ENCODE assay signal across 8 cellular contexts in the genomic region with DNA sequence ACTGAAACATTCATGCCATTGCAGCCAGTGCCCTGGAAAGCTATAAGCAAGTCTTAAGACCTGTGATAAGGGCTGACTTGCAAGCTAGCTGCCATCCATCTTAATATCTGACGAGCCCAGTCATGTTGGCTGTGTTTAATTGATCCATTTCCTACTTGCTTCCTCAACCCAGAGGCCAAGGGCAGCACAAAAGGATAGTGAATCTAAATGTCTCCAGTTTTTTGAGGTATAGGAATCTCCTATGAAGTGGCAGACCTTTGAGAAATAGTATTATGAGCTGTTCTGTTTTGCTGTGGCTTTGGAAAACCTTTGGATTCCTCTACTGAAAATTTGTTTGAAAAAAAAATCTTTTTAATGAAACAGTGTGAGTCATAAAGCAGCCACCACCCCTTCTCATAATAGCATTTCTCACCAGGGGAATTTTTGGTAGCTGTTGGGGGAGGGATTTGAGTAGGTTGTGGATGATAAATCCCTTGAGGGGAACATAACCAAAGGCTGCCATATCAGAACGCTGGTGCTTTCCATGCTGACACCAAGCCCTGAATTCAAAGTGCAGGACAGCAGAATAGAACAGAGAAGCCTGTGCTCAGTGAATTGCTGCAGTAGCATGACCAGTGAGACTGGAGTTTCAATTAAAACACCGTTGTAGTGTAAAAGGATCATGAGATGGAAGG. TPM values are rescaled to one million over a fixed set of nuclear protein-coding genes. Genes with fewer than 3 reads are reported as not detected.
DNase-seq lines count a peak whose midpoint lies in the region; ATAC-seq and TF ChIP-seq lines count a peak whose summit lies in the region.

No MANE protein-coding gene starts in this region.

- H3K27ac ChIP-seq in Karpas-422 (ENCODE audit: low read length) (no peak overlapping the region), spleen (peak overlapping the region in 7 of 8 donors; percentile 35 to 68 (median 58))

- H3K27me3 ChIP-seq in Karpas-422 (ENCODE audit: low read length) = no peaks in the 10 kb centered on the region
- no peaks in the 10 kb centered on the region for H3K27me3 ChIP-seq in spleen (replicated peaks in 1 of 7)

- H3K4me1 ChIP-seq in Karpas-422 (ENCODE audit: low read length) = no peaks in the 10 kb centered on the region; the same call in 1 of the 2 replicates
- peaks cover 6 to 27% (median 19%) of the 10 kb centered on the region in 6 donors for H3K4me1 ChIP-seq in spleen

- WGBS in spleen, 5 donors = 26 to 51% (median 34%) methylated on average over 3 of the region's 3 CpGs

- no peak overlapping the region for H3K9ac ChIP-seq in Karpas-422 (ENCODE audit: low read length)

- no peak for TF ChIP-seq CTCF in spleen (IDR thresholded peaks at IDR 0.05 in 8 of 11, conservative IDR thresholded peaks at IDR 0.05 in 3 of 11)

- H3K36me3 ChIP-seq in Karpas-422 (ENCODE audit: insufficient read depth, low read length) = no peaks in the 10 kb centered on the region
- H3K36me3 ChIP-seq in spleen = no peaks in the 10 kb centered on the region

- H3K4me2 ChIP-seq in Karpas-422 (ENCODE audit: low read depth, low read length, poor library complexity, severe bottlenecking) = no peak overlapping the region

- H3K4me3 ChIP-seq in Karpas-422 (ENCODE audit: low read length) (no peak overlapping the region), spleen (no peak overlapping the region)

- no peaks in the 10 kb centered on the region for H3K9me2 ChIP-seq in Karpas-422 (replicated peaks; ENCODE audit: insufficient read depth, low read length)

- H3K4me1 Mint-ChIP-seq in activated T-helper 1 cell treated with anti-CD3 and anti-CD28 coated beads, Interleukin-12 subunit alpha, Interleukin-12 subunit beta, Interleukin-2, Interleukin-4 antibody, amounts not matched to agents 30 ng/mL and 10 ng/mL and 1 ng/mL, durations not matched to agents 14 hours and 24 hours and 36 hours (ENCODE audit: low read depth) = peaks cover 65% of the 10 kb centered on the region

- ATAC-seq in GM21576 (IDR thresholded peaks at IDR 0.05; ENCODE audit: unreplicated experiment) (peak; percentile 50), Right ventricle myocardium superior (ENCODE audit: poor library complexity) (peak; percentile 64)

- H3K9me3 ChIP-seq in Karpas-422 (ENCODE audit: low read length) (no peaks in the 10 kb centered on the region), spleen (no peaks in the 10 kb centered on the region)

- DNase-seq in GM03348 (ENCODE audit: low spot score) (peak; percentile 85), Karpas-422 (peak; percentile 31), Right ventricle myocardium superior (no peak), spleen (no peak), NCI-H2107 treated with DMSO at 0.1 percent for 48 hours (lab: John Stamatoyannopoulos, UW; ENCODE audit: unreplicated experiment) (no peak), DMS53 (lab: John Stamatoyannopoulos, UW) (no peak)
- peak; percentile 53 for DNase-seq in activated T-helper 1 cell treated with anti-CD3 and anti-CD28 coated beads, Interleukin-12 subunit alpha, Interleukin-12 subunit beta, Interleukin-2, Interleukin-4 antibody, amounts not matched to agents 30 ng/mL and 10 ng/mL and 1 ng/mL, durations not matched to agents 14 hours and 24 hours and 36 hours (ENCODE audit: low spot score)

- no peaks in the 10 kb centered on the region; the same call in 1 of the 2 replicates for H4K20me1 ChIP-seq in Karpas-422 (ENCODE audit: insufficient read depth, low read depth, low read length)

- intact Hi-C loops in activated T-helper 1 cell treated with anti-CD3 and anti-CD28 coated beads, Interleukin-12 subunit alpha, Interleukin-12 subunit beta, Interleukin-2, Interleukin-4 antibody, amounts not matched to agents 30 ng/mL and 10 ng/mL and 1 ng/mL, durations not matched to agents 14 hours and 24 hours and 36 hours (cut with micrococcal nuclease) = loop anchor here (1.0 to 2.0 kb wide), 9 partner anchors 11 to 137 kb away; a partner anchor contains a TSS
- intact Hi-C loops in Right ventricle myocardium superior (cut with DNase I) (no loop called here), spleen (cut with DNase I; ENCODE audit: low total_unique reads) (no loop called here)

- H2AFZ ChIP-seq in Karpas-422 (ENCODE audit: low read length) = no peak overlapping the region

- no peaks in the 10 kb centered on the region for H3K79me2 ChIP-seq in Karpas-422 (ENCODE audit: low read length)

- TF ChIP-seq POLR2A in spleen (IDR thresholded peaks at IDR 0.05) = no peak

- H3K9me3 Mint-ChIP-seq in activated T-helper 1 cell treated with anti-CD3 and anti-CD28 coated beads, Interleukin-12 subunit alpha, Interleukin-12 subunit beta, Interleukin-2, Interleukin-4 antibody, amounts not matched to agents 30 ng/mL and 10 ng/mL and 1 ng/mL, durations not matched to agents 14 hours and 24 hours and 36 hours = no peaks in the 10 kb centered on the region

- peak overlapping the region; percentile 98 for H3K27ac Mint-ChIP-seq in activated T-helper 1 cell treated with anti-CD3 and anti-CD28 coated beads, Interleukin-12 subunit alpha, Interleukin-12 subunit beta, Interleukin-2, Interleukin-4 antibody, amounts not matched to agents 30 ng/mL and 10 ng/mL and 1 ng/mL, durations not matched to agents 14 hours and 24 hours and 36 hours

- no peaks in the 10 kb centered on the region for H3K27me3 Mint-ChIP-seq in activated T-helper 1 cell treated with anti-CD3 and anti-CD28 coated beads, Interleukin-12 subunit alpha, Interleukin-12 subunit beta, Interleukin-2, Interleukin-4 antibody, amounts not matched to agents 30 ng/mL and 10 ng/mL and 1 ng/mL, durations not matched to agents 14 hours and 24 hours and 36 hours (ENCODE audit: insufficient read depth)

- H3K36me3 Mint-ChIP-seq in activated T-helper 1 cell treated with anti-CD3 and anti-CD28 coated beads, Interleukin-12 subunit alpha, Interleukin-12 subunit beta, Interleukin-2, Interleukin-4 antibody, amounts not matched to agents 30 ng/mL and 10 ng/mL and 1 ng/mL, durations not matched to agents 14 hours and 24 hours and 36 hours (ENCODE audit: low read depth) = peaks cover 24% of the 10 kb centered on the region

- peak overlapping the region; percentile 80 for H3K4me3 Mint-ChIP-seq in activated T-helper 1 cell treated with anti-CD3 and anti-CD28 coated beads, Interleukin-12 subunit alpha, Interleukin-12 subunit beta, Interleukin-2, Interleukin-4 antibody, amounts not matched to agents 30 ng/mL and 10 ng/mL and 1 ng/mL, durations not matched to agents 14 hours and 24 hours and 36 hours

RNA-seq across cellular contexts. Expression of a gene that starts 12.9 kb away (rescaled TPM):
- 5.9 and 14.4 TPM in 2 replicates for total RNA-seq in Karpas-422 (2014; rRNA removed; shearing (Covaris generic); ENCODE audit: low replicate concordance)
- 51.2 and 52.2 TPM in 2 replicates for total RNA-seq in activated T-helper 1 cell treated with anti-CD3 and anti-CD28 coated beads, Interleukin-12 subunit alpha, Interleukin-12 subunit beta, Interleukin-2, Interleukin-4 antibody, amounts not matched to agents 30 ng/mL and 10 ng/mL and 1 ng/mL, durations not matched to agents 14 hours and 24 hours and 36 hours
- total RNA-seq in Right ventricle myocardium superior (22.0 TPM), spleen (10 to 100 TPM in 1 of 7 donors, 1 to 10 TPM in 6; 3.7 to 13.4 (median 8.9) TPM)
- polyA plus RNA-seq in spleen = 1 to 10 TPM; 1.4 to 2.4 (median 2.1) TPM

RNA-seq across cellular contexts. Expression of a gene that starts 26.8 kb away (rescaled TPM):
- 26.8 and 42.4 TPM in 2 replicates for total RNA-seq in Karpas-422 (2014; rRNA removed; shearing (Covaris generic); ENCODE audit: low replicate concordance)
- 85.9 and 95.3 TPM in 2 replicates for total RNA-seq in activated T-helper 1 cell treated with anti-CD3 and anti-CD28 coated beads, Interleukin-12 subunit alpha, Interleukin-12 subunit beta, Interleukin-2, Interleukin-4 antibody, amounts not matched to agents 30 ng/mL and 10 ng/mL and 1 ng/mL, durations not matched to agents 14 hours and 24 hours and 36 hours
- total RNA-seq in Right ventricle myocardium superior (55.1 TPM), spleen (10 to 100 TPM; 26.1 to 76.7 (median 63.1) TPM)
- 10 to 100 TPM; 18.1 to 32.0 (median 28.0) TPM for polyA plus RNA-seq in spleen

Comparison
In these comparisons a context has a peak if more than half of its experiments do, and no peak if none do; other contexts are left out.
1. DNase-seq: peak in GM03348 (single experiment), Karpas-422 (single experiment) and activated T-helper 1 cell treated with anti-CD3 and anti-CD28 coated beads, Interleukin-12 subunit alpha, Interleukin-12 subunit beta, Interleukin-2, Interleukin-4 antibody, amounts not matched to agents 30 ng/mL and 10 ng/mL and 1 ng/mL, durations not matched to agents 14 hours and 24 hours and 36 hours (single experiment); none in Right ventricle myocardium superior (single experiment), spleen (single experiment), NCI-H2107 treated with DMSO at 0.1 percent for 48 hours (single experiment) and DMS53 (single experiment).